In genomic region chr3:52704611-52705437, GRCh38 we compare ENCODE assay signal across 8 cellular contexts. TPM values are rescaled to one million over a fixed set of nuclear protein-coding genes. Genes with fewer than 3 reads are reported as not detected.
DNase-seq lines count a peak whose midpoint lies in the region; ATAC-seq and TF ChIP-seq lines count a peak whose summit lies in the region.

No MANE protein-coding gene starts in this region.

- H3K27me3 ChIP-seq in GM23338 (ENCODE audit: insufficient read depth), result no peaks in the 10 kb centered on the region

- H3K4me3 Mint-ChIP-seq in Calu3 (ENCODE audit: low read depth, unreplicated experiment) (peak overlapping the region; percentile 90), GM23338 (peak overlapping the region; percentile 99), type B pancreatic cell (peak overlapping the region; percentile 97)

- intact Hi-C loops in Calu3 (cut with micrococcal nuclease; ENCODE audit: unreplicated experiment), result no loop called here

- H3F3A ChIP-seq in GM23338 (replicated peaks; ENCODE audit: low read depth), result peaks cover 3% of the 10 kb centered on the region; the same call in 1 of the 2 replicates

- peaks cover 15% of the 10 kb centered on the region for H4K20me1 ChIP-seq in GM23338 (replicated peaks; ENCODE audit: insufficient read depth)

- DNase-seq in Calu3 (no peak), GM23338 (ENCODE audit: low spot score) (peak; percentile 17), RPMI8226 (peak; percentile 60), dermis blood vessel endothelial cell (peak; percentile 39), lung microvascular endothelial cell (ENCODE audit: low read depth in 2 of 2) (peak; percentile 32 to 34), type B pancreatic cell (ENCODE audit: extremely low spot score, unreplicated experiment) (no peak), NCI-H1436 (lab: John Stamatoyannopoulos, UW) (no peak), A172 (ENCODE audit: low spot score) (no peak)

- no peak overlapping the region for H3K27ac ChIP-seq in GM23338 (ENCODE audit: low read depth)

- H2AFZ ChIP-seq in GM23338, result peak overlapping the region; percentile 98

- BruUV-seq in Calu3 (replicated peaks; lab: Mats Ljungman, UMichigan), result no TSS peak

- peaks cover 50% of the 10 kb centered on the region for H3K79me2 ChIP-seq in GM23338 (replicated peaks; ENCODE audit: insufficient read depth)

- CTCF ChIA-PET in Calu3 (lab: Charles Lee), result no interaction called here

- H3K27ac Mint-ChIP-seq in Calu3 (ENCODE audit: unreplicated experiment), result peak overlapping the region; percentile 79
- H3K27ac Mint-ChIP-seq in GM23338, result peak overlapping the region; percentile 75; the same call in 1 of the 2 replicates
- peak overlapping the region; percentile 98 for H3K27ac Mint-ChIP-seq in type B pancreatic cell

- peaks cover 10% of the 10 kb centered on the region for H3K4me1 ChIP-seq in GM23338 (ENCODE audit: insufficient read depth)

- H3K9me2 ChIP-seq in GM23338 (ENCODE audit: insufficient read depth), result no peaks in the 10 kb centered on the region

- H3K36me3 Mint-ChIP-seq in Calu3 (ENCODE audit: insufficient read depth, unreplicated experiment), result peaks cover 35% of the 10 kb centered on the region
- peaks cover 16% of the 10 kb centered on the region for H3K36me3 Mint-ChIP-seq in GM23338 (ENCODE audit: low read depth)
- peaks cover 5% of the 10 kb centered on the region for H3K36me3 Mint-ChIP-seq in type B pancreatic cell

- peaks cover 14% of the 10 kb centered on the region for H3K36me3 ChIP-seq in GM23338 (ENCODE audit: insufficient read depth)

- H3K27me3 Mint-ChIP-seq in Calu3 (ENCODE audit: unreplicated experiment) (no peaks in the 10 kb centered on the region), GM23338 (ENCODE audit: insufficient read depth, low read depth, poor library complexity) (peaks cover 14% of the 10 kb centered on the region), type B pancreatic cell (no peaks in the 10 kb centered on the region)

- H3K4me3 ChIP-seq in GM23338, result peak overlapping the region; percentile 99

- peak; percentile 9 for ATAC-seq in GM23338

- H3K9me3 Mint-ChIP-seq in Calu3 (ENCODE audit: low read depth, unreplicated experiment) (no peaks in the 10 kb centered on the region), GM23338 (no peaks in the 10 kb centered on the region), type B pancreatic cell (no peaks in the 10 kb centered on the region)

- TF ChIP-seq CTCF in Calu3 (IDR thresholded peaks at IDR 0.05; ENCODE audit: unreplicated experiment), result no peak
- no peak for TF ChIP-seq CTCF in GM23338 (conservative IDR thresholded peaks at IDR 0.05; ENCODE audit: low read depth in 2 of 2)
- no peak for TF ChIP-seq CTCF in type B pancreatic cell (conservative IDR thresholded peaks at IDR 0.05)

- H3K4me1 Mint-ChIP-seq in Calu3 (ENCODE audit: low read depth, unreplicated experiment), result peaks cover 8% of the 10 kb centered on the region
- H3K4me1 Mint-ChIP-seq in GM23338, result peaks cover 13% of the 10 kb centered on the region
- H3K4me1 Mint-ChIP-seq in type B pancreatic cell (ENCODE audit: unreplicated experiment), result peaks cover 18% of the 10 kb centered on the region

- H3K4me2 ChIP-seq in GM23338, result peak overlapping the region; percentile 100

TF ChIP-seq in GM23338, 12 proteins besides CTCF, POLR2A, EP300 and RAD21:
- TF ChIP-seq EZH2 (IDR thresholded peaks at IDR 0.05; ENCODE audit: low read depth, unreplicated experiment), result no peak

RNA-seq across cellular contexts. Expression of gene GLT8D1, which starts 0.8 kb away (rescaled TPM):
- 36.2 and 40.3 TPM in 2 replicates for total RNA-seq in Calu3 (2022)
- total RNA-seq in GM23338 (2014; rRNA removed; shearing (Covaris generic)), result 40.8 and 50.7 TPM in 2 replicates
- polyA plus RNA-seq in GM23338 (2016; fragmentation: Nextera tagmentation; extraction: Ambion mirVana), result 24.6 and 30.0 TPM in 2 replicates
- total RNA-seq in dermis blood vessel endothelial cell, result 67.7 and 70.6 TPM in 2 replicates
- total RNA-seq in lung microvascular endothelial cell, result 41.0 and 47.2 TPM in 2 replicates
- total RNA-seq in type B pancreatic cell (ENCODE audit: low replicate concordance), result 66.1 and 72.7 TPM in 2 replicates
- 74.6 and 100 TPM in 2 replicates for total RNA-seq in A172 (2014; rRNA removed; shearing (Covaris generic))

RNA-seq across cellular contexts. Expression of gene SPCS1, which starts 1.1 kb away (rescaled TPM):
- total RNA-seq in Calu3 (2022) (147 and 151 TPM in 2 replicates), dermis blood vessel endothelial cell (40.5 and 52.5 TPM in 2 replicates), lung microvascular endothelial cell (30.2 and 38.4 TPM in 2 replicates), type B pancreatic cell (ENCODE audit: low replicate concordance) (102 and 119 TPM in 2 replicates)
- 165 and 187 TPM in 2 replicates for total RNA-seq in GM23338 (2014; rRNA removed; shearing (Covaris generic))
- polyA plus RNA-seq in GM23338 (2016; fragmentation: Nextera tagmentation; extraction: Ambion mirVana), result 277 and 288 TPM in 2 replicates
- 192 and 194 TPM in 2 replicates for total RNA-seq in A172 (2014; rRNA removed; shearing (Covaris generic))

RNA-seq across cellular contexts. Expression of gene GNL3, which starts 19.0 kb away (rescaled TPM):
- total RNA-seq in Calu3 (2022) (113 and 118 TPM in 2 replicates), dermis blood vessel endothelial cell (113 and 135 TPM in 2 replicates), lung microvascular endothelial cell (47.5 and 63.1 TPM in 2 replicates), type B pancreatic cell (ENCODE audit: low replicate concordance) (114 and 118 TPM in 2 replicates)
- 138 and 169 TPM in 2 replicates for total RNA-seq in GM23338 (2014; rRNA removed; shearing (Covaris generic))
- polyA plus RNA-seq in GM23338 (2016; fragmentation: Nextera tagmentation; extraction: Ambion mirVana), result 177 and 205 TPM in 2 replicates
- total RNA-seq in A172 (2014; rRNA removed; shearing (Covaris generic)), result 120 and 188 TPM in 2 replicates

RNA-seq across cellular contexts. Expression of gene PBRM1, which starts 19.1 kb away (rescaled TPM):
- total RNA-seq in Calu3 (2022) (48.5 and 54.9 TPM in 2 replicates), dermis blood vessel endothelial cell (83.9 and 107 TPM in 2 replicates), lung microvascular endothelial cell (42.7 and 53.2 TPM in 2 replicates), type B pancreatic cell (ENCODE audit: low replicate concordance) (78.3 and 88.6 TPM in 2 replicates)
- total RNA-seq in GM23338 (2014; rRNA removed; shearing (Covaris generic)), result 72.5 and 80.7 TPM in 2 replicates
- 40.8 and 57.5 TPM in 2 replicates for polyA plus RNA-seq in GM23338 (2016; fragmentation: Nextera tagmentation; extraction: Ambion mirVana)
- total RNA-seq in A172 (2014; rRNA removed; shearing (Covaris generic)), result 47.6 and 53.4 TPM in 2 replicates

Comparison
In these comparisons a context has a peak if more than half of its experiments do, and no peak if none do; other contexts are left out.
1. DNase-seq: peak in GM23338 (single experiment), RPMI8226 (single experiment), dermis blood vessel endothelial cell (single experiment) and lung microvascular endothelial cell (2 of 2); none in Calu3 (single experiment), type B pancreatic cell (single experiment), NCI-H1436 (single experiment) and A172 (single experiment).
2. Peak in every context shown above with its lines, with median percentiles within 50 percentile points of each other: H3K27ac Mint-ChIP-seq and H3K4me3 Mint-ChIP-seq.